Comparison of ENCODE assay signal across 1 cellular context in the genomic region with DNA sequence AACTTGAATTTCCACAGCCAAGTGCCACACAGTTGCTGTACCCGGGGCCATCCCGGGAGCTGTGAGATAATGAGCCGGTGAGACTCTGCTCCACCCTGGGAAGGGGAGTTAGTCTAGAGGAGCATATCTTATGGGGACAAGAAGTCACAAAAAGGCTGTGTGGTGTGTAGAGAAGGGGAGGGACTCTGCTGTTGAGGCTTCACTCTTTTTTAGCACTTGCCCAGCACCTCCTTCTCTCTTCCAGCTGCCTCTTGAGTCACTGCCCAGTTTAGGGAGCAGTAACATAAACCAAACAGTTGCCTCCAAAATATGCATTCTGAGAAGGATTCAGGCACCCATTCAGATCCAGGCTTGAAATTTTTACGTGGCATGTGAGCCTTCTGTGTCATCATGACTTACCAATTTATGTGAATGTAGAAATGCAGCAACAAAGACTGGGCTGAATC.
TF ChIP-seq lines count a peak whose summit lies in the region.

No MANE protein-coding gene starts in this region.

TF ChIP-seq in K562, 482 proteins besides CTCF, POLR2A, EP300 and RAD21 (continued from another document):
- TF ChIP-seq, protein P1, sequence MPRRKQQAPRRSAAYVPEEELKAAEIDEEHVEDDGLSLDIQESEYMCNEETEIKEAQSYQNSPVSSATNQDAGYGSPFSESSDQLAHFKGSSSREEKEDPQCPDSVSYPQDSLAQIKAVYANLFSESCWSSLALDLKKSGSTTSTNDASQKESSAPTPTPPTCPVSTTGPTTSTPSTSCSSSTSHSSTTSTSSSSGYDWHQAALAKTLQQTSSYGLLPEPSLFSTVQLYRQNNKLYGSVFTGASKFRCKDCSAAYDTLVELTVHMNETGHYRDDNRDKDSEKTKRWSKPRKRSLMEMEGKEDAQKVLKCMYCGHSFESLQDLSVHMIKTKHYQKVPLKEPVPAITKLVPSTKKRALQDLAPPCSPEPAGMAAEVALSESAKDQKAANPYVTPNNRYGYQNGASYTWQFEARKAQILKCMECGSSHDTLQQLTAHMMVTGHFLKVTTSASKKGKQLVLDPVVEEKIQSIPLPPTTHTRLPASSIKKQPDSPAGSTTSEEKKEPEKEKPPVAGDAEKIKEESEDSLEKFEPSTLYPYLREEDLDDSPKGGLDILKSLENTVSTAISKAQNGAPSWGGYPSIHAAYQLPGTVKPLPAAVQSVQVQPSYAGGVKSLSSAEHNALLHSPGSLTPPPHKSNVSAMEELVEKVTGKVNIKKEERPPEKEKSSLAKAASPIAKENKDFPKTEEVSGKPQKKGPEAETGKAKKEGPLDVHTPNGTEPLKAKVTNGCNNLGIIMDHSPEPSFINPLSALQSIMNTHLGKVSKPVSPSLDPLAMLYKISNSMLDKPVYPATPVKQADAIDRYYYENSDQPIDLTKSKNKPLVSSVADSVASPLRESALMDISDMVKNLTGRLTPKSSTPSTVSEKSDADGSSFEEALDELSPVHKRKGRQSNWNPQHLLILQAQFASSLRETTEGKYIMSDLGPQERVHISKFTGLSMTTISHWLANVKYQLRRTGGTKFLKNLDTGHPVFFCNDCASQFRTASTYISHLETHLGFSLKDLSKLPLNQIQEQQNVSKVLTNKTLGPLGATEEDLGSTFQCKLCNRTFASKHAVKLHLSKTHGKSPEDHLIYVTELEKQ (CRISPR knock-in tag; IDR thresholded peaks at IDR 0.05) = no peak
- TF ChIP-seq ETS2 (tag; IDR thresholded peaks at IDR 0.05; ENCODE audit: borderline replicate concordance, poor library complexity, severe bottlenecking) (no peak), ZNF324 (CRISPR knock-in tag; IDR thresholded peaks at IDR 0.05) (no peak), C11orf30 (IDR thresholded peaks at IDR 0.05; ENCODE audit: low read depth) (peak; percentile 61), BMI1 (IDR thresholded peaks at IDR 0.05; ENCODE audit: low read length) (no peak), DDX20 (tag; IDR thresholded peaks at IDR 0.05; ENCODE audit: low read depth) (no peak), SNIP1 (IDR thresholded peaks at IDR 0.05; ENCODE audit: low read depth) (no peak), EGR1 (conservative IDR thresholded peaks at IDR 0.05) (no peak), ZNF311 (CRISPR knock-in tag; IDR thresholded peaks at IDR 0.05) (no peak), NFE2 (IDR thresholded peaks at IDR 0.05; ENCODE audit: low read depth) (peak; percentile 61), DACH1 (IDR thresholded peaks at IDR 0.05; ENCODE audit: partially characterized antibody) (no peak), PRMT5 (CRISPR knock-in tag; IDR thresholded peaks at IDR 0.05) (no peak), NCOA4 (IDR thresholded peaks at IDR 0.05; ENCODE audit: partially characterized antibody) (no peak), EHMT2 (IDR thresholded peaks at IDR 0.05) (0 out of 2 replicates have a peak, but pooled peaks have one; percentile 8), CREM (IDR thresholded peaks at IDR 0.05; ENCODE audit: low read depth) (no peak), ZNF134 (CRISPR knock-in tag; conservative IDR thresholded peaks at IDR 0.05) (no peak), MXI1 (IDR thresholded peaks at IDR 0.05; ENCODE audit: low read depth, low read length) (no peak), MECOM (CRISPR knock-in tag; IDR thresholded peaks at IDR 0.05) (no peak), CBX1 (IDR thresholded peaks at IDR 0.05; ENCODE audit: low read depth) (no peak)
- TF ChIP-seq, protein P2, sequence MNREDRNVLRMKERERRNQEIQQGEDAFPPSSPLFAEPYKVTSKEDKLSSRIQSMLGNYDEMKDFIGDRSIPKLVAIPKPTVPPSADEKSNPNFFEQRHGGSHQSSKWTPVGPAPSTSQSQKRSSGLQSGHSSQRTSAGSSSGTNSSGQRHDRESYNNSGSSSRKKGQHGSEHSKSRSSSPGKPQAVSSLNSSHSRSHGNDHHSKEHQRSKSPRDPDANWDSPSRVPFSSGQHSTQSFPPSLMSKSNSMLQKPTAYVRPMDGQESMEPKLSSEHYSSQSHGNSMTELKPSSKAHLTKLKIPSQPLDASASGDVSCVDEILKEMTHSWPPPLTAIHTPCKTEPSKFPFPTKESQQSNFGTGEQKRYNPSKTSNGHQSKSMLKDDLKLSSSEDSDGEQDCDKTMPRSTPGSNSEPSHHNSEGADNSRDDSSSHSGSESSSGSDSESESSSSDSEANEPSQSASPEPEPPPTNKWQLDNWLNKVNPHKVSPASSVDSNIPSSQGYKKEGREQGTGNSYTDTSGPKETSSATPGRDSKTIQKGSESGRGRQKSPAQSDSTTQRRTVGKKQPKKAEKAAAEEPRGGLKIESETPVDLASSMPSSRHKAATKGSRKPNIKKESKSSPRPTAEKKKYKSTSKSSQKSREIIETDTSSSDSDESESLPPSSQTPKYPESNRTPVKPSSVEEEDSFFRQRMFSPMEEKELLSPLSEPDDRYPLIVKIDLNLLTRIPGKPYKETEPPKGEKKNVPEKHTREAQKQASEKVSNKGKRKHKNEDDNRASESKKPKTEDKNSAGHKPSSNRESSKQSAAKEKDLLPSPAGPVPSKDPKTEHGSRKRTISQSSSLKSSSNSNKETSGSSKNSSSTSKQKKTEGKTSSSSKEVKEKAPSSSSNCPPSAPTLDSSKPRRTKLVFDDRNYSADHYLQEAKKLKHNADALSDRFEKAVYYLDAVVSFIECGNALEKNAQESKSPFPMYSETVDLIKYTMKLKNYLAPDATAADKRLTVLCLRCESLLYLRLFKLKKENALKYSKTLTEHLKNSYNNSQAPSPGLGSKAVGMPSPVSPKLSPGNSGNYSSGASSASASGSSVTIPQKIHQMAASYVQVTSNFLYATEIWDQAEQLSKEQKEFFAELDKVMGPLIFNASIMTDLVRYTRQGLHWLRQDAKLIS (CRISPR knock-in tag; IDR thresholded peaks at IDR 0.05) = peak; percentile 81; the same call in 1 of the 2 replicates
- TF ChIP-seq, protein P3, sequence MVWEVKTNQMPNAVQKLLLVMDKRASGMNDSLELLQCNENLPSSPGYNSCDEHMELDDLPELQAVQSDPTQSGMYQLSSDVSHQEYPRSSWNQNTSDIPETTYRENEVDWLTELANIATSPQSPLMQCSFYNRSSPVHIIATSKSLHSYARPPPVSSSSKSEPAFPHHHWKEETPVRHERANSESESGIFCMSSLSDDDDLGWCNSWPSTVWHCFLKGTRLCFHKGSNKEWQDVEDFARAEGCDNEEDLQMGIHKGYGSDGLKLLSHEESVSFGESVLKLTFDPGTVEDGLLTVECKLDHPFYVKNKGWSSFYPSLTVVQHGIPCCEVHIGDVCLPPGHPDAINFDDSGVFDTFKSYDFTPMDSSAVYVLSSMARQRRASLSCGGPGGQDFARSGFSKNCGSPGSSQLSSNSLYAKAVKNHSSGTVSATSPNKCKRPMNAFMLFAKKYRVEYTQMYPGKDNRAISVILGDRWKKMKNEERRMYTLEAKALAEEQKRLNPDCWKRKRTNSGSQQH (CRISPR knock-in tag; IDR thresholded peaks at IDR 0.05) = no peak
